1 cellular context compared by ENCODE assay signal in genomic region chr3:141388823-141389617, GRCh38.
TF ChIP-seq lines count a peak whose summit lies in the region.

No MANE protein-coding gene starts in this region.

TF ChIP-seq in GM23338, 12 proteins besides CTCF, POLR2A, EP300 and RAD21:
- TF ChIP-seq NANOG (IDR thresholded peaks at IDR 0.05; ENCODE audit: borderline replicate concordance) (no peak), EZH2phosphoT487 (IDR thresholded peaks at IDR 0.05; ENCODE audit: unreplicated experiment) (no peak), CREB1 (CRISPR knock-in tag; IDR thresholded peaks at IDR 0.05; ENCODE audit: low read depth) (no peak), STAT1 (IDR thresholded peaks at IDR 0.05; ENCODE audit: unreplicated experiment) (no peak), ZNF114 (CRISPR knock-in tag; IDR thresholded peaks at IDR 0.05) (no peak), ZNF331 (CRISPR knock-in tag; IDR thresholded peaks at IDR 0.05; ENCODE audit: low read depth) (no peak), REST (IDR thresholded peaks at IDR 0.05; ENCODE audit: unreplicated experiment) (no peak)
- TF ChIP-seq, protein P1, sequence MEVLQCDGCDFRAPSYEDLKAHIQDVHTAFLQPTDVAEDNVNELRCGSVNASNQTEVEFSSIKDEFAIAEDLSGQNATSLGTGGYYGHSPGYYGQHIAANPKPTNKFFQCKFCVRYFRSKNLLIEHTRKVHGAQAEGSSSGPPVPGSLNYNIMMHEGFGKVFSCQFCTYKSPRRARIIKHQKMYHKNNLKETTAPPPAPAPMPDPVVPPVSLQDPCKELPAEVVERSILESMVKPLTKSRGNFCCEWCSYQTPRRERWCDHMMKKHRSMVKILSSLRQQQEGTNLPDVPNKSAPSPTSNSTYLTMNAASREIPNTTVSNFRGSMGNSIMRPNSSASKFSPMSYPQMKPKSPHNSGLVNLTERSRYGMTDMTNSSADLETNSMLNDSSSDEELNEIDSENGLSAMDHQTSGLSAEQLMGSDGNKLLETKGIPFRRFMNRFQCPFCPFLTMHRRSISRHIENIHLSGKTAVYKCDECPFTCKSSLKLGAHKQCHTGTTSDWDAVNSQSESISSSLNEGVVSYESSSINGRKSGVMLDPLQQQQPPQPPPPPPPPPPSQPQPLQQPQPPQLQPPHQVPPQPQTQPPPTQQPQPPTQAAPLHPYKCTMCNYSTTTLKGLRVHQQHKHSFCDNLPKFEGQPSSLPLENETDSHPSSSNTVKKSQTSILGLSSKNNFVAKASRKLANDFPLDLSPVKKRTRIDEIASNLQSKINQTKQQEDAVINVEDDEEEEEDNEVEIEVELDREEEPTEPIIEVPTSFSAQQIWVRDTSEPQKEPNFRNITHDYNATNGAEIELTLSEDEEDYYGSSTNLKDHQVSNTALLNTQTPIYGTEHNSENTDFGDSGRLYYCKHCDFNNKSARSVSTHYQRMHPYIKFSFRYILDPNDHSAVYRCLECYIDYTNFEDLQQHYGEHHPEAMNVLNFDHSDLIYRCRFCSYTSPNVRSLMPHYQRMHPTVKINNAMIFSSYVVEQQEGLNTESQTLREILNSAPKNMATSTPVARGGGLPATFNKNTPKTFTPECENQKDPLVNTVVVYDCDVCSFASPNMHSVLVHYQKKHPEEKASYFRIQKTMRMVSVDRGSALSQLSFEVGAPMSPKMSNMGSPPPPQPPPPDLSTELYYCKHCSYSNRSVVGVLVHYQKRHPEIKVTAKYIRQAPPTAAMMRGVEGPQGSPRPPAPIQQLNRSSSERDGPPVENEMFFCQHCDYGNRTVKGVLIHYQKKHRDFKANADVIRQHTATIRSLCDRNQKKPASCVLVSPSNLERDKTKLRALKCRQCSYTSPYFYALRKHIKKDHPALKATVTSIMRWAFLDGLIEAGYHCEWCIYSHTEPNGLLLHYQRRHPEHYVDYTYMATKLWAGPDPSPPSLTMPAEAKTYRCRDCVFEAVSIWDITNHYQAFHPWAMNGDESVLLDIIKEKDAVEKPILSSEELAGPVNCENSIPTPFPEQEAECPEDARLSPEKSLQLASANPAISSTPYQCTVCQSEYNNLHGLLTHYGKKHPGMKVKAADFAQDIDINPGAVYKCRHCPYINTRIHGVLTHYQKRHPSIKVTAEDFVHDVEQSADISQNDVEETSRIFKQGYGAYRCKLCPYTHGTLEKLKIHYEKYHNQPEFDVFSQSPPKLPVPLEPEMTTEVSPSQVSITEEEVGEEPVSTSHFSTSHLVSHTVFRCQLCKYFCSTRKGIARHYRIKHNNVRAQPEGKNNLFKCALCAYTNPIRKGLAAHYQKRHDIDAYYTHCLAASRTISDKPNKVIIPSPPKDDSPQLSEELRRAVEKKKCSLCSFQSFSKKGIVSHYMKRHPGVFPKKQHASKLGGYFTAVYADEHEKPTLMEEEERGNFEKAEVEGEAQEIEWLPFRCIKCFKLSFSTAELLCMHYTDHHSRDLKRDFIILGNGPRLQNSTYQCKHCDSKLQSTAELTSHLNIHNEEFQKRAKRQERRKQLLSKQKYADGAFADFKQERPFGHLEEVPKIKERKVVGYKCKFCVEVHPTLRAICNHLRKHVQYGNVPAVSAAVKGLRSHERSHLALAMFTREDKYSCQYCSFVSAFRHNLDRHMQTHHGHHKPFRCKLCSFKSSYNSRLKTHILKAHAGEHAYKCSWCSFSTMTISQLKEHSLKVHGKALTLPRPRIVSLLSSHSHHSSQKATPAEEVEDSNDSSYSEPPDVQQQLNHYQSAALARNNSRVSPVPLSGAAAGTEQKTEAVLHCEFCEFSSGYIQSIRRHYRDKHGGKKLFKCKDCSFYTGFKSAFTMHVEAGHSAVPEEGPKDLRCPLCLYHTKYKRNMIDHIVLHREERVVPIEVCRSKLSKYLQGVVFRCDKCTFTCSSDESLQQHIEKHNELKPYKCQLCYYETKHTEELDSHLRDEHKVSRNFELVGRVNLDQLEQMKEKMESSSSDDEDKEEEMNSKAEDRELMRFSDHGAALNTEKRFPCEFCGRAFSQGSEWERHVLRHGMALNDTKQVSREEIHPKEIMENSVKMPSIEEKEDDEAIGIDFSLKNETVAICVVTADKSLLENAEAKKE (CRISPR knock-in tag; IDR thresholded peaks at IDR 0.05): no peak
- TF ChIP-seq, protein P2, sequence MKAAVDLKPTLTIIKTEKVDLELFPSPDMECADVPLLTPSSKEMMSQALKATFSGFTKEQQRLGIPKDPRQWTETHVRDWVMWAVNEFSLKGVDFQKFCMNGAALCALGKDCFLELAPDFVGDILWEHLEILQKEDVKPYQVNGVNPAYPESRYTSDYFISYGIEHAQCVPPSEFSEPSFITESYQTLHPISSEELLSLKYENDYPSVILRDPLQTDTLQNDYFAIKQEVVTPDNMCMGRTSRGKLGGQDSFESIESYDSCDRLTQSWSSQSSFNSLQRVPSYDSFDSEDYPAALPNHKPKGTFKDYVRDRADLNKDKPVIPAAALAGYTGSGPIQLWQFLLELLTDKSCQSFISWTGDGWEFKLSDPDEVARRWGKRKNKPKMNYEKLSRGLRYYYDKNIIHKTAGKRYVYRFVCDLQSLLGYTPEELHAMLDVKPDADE (IDR thresholded peaks at IDR 0.05): no peak
